In genomic region chr9:129701054-129701453, GRCh38 we compare ENCODE assay signal across 1 cellular context.
TF ChIP-seq lines count a peak whose summit lies in the region.

No MANE protein-coding gene starts in this region.

TF ChIP-seq in GM23338, 12 proteins besides CTCF, POLR2A, EP300 and RAD21:
- TF ChIP-seq POLR2AphosphoS5 (IDR thresholded peaks at IDR 0.05; ENCODE audit: low read depth) (no peak), REST (IDR thresholded peaks at IDR 0.05; ENCODE audit: unreplicated experiment) (no peak), ZNF114 (CRISPR knock-in tag; IDR thresholded peaks at IDR 0.05) (no peak), JUNB (IDR thresholded peaks at IDR 0.05; ENCODE audit: unreplicated experiment) (no peak), ZNF331 (CRISPR knock-in tag; IDR thresholded peaks at IDR 0.05; ENCODE audit: low read depth) (no peak), EZH2 (IDR thresholded peaks at IDR 0.05; ENCODE audit: low read depth, unreplicated experiment) (no peak), EZH2phosphoT487 (IDR thresholded peaks at IDR 0.05; ENCODE audit: unreplicated experiment) (no peak), NANOG (IDR thresholded peaks at IDR 0.05; ENCODE audit: borderline replicate concordance) (no peak), ZNF462 (CRISPR knock-in tag; IDR thresholded peaks at IDR 0.05) (no peak), CREB1 (CRISPR knock-in tag; IDR thresholded peaks at IDR 0.05; ENCODE audit: low read depth) (no peak), STAT1 (IDR thresholded peaks at IDR 0.05; ENCODE audit: unreplicated experiment) (no peak)
- TF ChIP-seq, protein P1, sequence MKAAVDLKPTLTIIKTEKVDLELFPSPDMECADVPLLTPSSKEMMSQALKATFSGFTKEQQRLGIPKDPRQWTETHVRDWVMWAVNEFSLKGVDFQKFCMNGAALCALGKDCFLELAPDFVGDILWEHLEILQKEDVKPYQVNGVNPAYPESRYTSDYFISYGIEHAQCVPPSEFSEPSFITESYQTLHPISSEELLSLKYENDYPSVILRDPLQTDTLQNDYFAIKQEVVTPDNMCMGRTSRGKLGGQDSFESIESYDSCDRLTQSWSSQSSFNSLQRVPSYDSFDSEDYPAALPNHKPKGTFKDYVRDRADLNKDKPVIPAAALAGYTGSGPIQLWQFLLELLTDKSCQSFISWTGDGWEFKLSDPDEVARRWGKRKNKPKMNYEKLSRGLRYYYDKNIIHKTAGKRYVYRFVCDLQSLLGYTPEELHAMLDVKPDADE (IDR thresholded peaks at IDR 0.05) = no peak
